20 cellular contexts compared by ENCODE assay signal in genomic region chr2:871926-872680, GRCh38.
DNase-seq lines count a peak whose midpoint lies in the region; ATAC-seq and TF ChIP-seq lines count a peak whose summit lies in the region.
"Had no signal": no experiment of that assay in that cellular context is flagged by ENCODE, and none has a peak within 500 bp of the region (broad histone marks: within the 10 kb centered on the region; RNA-seq: fewer than 3 reads in every experiment).

No MANE protein-coding gene starts in this region.

- H3K27me3 Mint-ChIP-seq in natural killer cell treated with Interleukin-12 subunit alpha and Interleukin-12 subunit beta and Interleukin-15 and Interleukin-18, amount 100 ng/mL, for 72 hours = peaks cover 0 to 14% of the 10 kb centered on the region in 2 donors
- peaks cover 4 to 14% of the 10 kb centered on the region in 2 donors for H3K27me3 Mint-ChIP-seq in natural killer cell (ENCODE audit: low read depth in 2 of 2)
- peaks cover 29% of the 10 kb centered on the region for H3K27me3 Mint-ChIP-seq in chondrocyte (ENCODE audit: low read depth)

- no peak for DNase-seq in natural killer cell treated with Interleukin-12 subunit alpha and Interleukin-12 subunit beta and Interleukin-15 and Interleukin-18, amount 100 ng/mL, for 72 hours (ENCODE audit: low spot score)
- no peak for DNase-seq in natural killer cell
- DNase-seq in chondrocyte (ENCODE audit: low spot score) = peak; percentile 81
- DNase-seq in posterior vena cava (ENCODE audit: low spot score) = peak; percentile 70
- DNase-seq in NCI-H345 (lab: John Stamatoyannopoulos, UW) = no peak
- no peak for DNase-seq in GDM1 (lab: John Stamatoyannopoulos, UW)
- DNase-seq in SHP77 (lab: John Stamatoyannopoulos, UW) = no peak
- DNase-seq: Calu3; CD4-positive, alpha-beta memory T cell; DMS153; NCI-H1105; NCI-H146; NCI-H2029; NCI-H2227 treated with DMSO at 0.1 percent for 48 hours; NCI-H510A treated with DMSO at 0.1 percent for 48 hours; NCI-H774; Peyer's patch; SJCRH30 had no signal

- peak; percentile 35 to 40 for ATAC-seq in natural killer cell treated with Interleukin-12 subunit alpha and Interleukin-12 subunit beta and Interleukin-15 and Interleukin-18, amount 100 ng/mL, for 72 hours
- ATAC-seq in natural killer cell = no peak
- ATAC-seq: GM23338 had no signal

- TF ChIP-seq CTCF in natural killer cell (IDR thresholded peaks at IDR 0.05) (no peak), chondrocyte (IDR thresholded peaks at IDR 0.05) (no peak)

- no peaks in the 10 kb centered on the region for H3K36me3 Mint-ChIP-seq in natural killer cell treated with Interleukin-12 subunit alpha and Interleukin-12 subunit beta and Interleukin-15 and Interleukin-18, amount 100 ng/mL, for 72 hours
- H3K36me3 Mint-ChIP-seq in natural killer cell (no peaks in the 10 kb centered on the region), chondrocyte (ENCODE audit: low read depth) (no peaks in the 10 kb centered on the region)
- H3K36me3 Mint-ChIP-seq: CD4-positive, alpha-beta memory T cell; IgD-negative memory B cell had no signal

- intact Hi-C loops in natural killer cell (cut with micrococcal nuclease) (no loop called here), posterior vena cava (cut with DNase I) (no loop called here)

- no peaks in the 10 kb centered on the region for H3K9me3 Mint-ChIP-seq in natural killer cell treated with Interleukin-12 subunit alpha and Interleukin-12 subunit beta and Interleukin-15 and Interleukin-18, amount 100 ng/mL, for 72 hours
- no peaks in the 10 kb centered on the region for H3K9me3 Mint-ChIP-seq in natural killer cell
- H3K9me3 Mint-ChIP-seq in chondrocyte (ENCODE audit: low read depth) = no peaks in the 10 kb centered on the region
- H3K9me3 Mint-ChIP-seq: CD4-positive, alpha-beta memory T cell; GM23338; IgD-negative memory B cell had no signal

- no peak overlapping the region for H3K4me3 Mint-ChIP-seq in natural killer cell treated with Interleukin-12 subunit alpha and Interleukin-12 subunit beta and Interleukin-15 and Interleukin-18, amount 100 ng/mL, for 72 hours
- H3K4me3 Mint-ChIP-seq in natural killer cell (no peak overlapping the region), chondrocyte (ENCODE audit: unreplicated experiment) (no peak overlapping the region)
- H3K4me3 Mint-ChIP-seq: CD4-positive, alpha-beta memory T cell; GM23338 had no signal

- H3K4me1 Mint-ChIP-seq in natural killer cell treated with Interleukin-12 subunit alpha and Interleukin-12 subunit beta and Interleukin-15 and Interleukin-18, amount 100 ng/mL, for 72 hours (ENCODE audit: low read depth in 2 of 2) = no peaks in the 10 kb centered on the region
- H3K4me1 Mint-ChIP-seq in natural killer cell (no peaks in the 10 kb centered on the region), chondrocyte (ENCODE audit: low read depth) (no peaks in the 10 kb centered on the region)
- H3K4me1 Mint-ChIP-seq: IgD-negative memory B cell had no signal

- no peak overlapping the region for H3K27ac Mint-ChIP-seq in natural killer cell treated with Interleukin-12 subunit alpha and Interleukin-12 subunit beta and Interleukin-15 and Interleukin-18, amount 100 ng/mL, for 72 hours
- H3K27ac Mint-ChIP-seq in natural killer cell (no peak overlapping the region), chondrocyte (ENCODE audit: unreplicated experiment) (no peak overlapping the region)
- H3K27ac Mint-ChIP-seq: CD4-positive, alpha-beta memory T cell; GM23338; IgD-negative memory B cell had no signal

Comparison
In these comparisons a context has a peak if more than half of its experiments do, and no peak if none do; other contexts are left out.
1. ATAC-seq: peak in natural killer cell treated with Interleukin-12 subunit alpha and Interleukin-12 subunit beta and Interleukin-15 and Interleukin-18, amount 100 ng/mL, for 72 hours (2 of 2); none in natural killer cell (0 of 3).
2. DNase-seq: peak in chondrocyte (single experiment) and posterior vena cava (single experiment); none in natural killer cell treated with Interleukin-12 subunit alpha and Interleukin-12 subunit beta and Interleukin-15 and Interleukin-18, amount 100 ng/mL, for 72 hours (single experiment), natural killer cell (single experiment), NCI-H345 (single experiment), GDM1 (single experiment) and SHP77 (0 of 2).